Comparison of ENCODE assay signal across 15 cellular contexts in the genomic region with DNA sequence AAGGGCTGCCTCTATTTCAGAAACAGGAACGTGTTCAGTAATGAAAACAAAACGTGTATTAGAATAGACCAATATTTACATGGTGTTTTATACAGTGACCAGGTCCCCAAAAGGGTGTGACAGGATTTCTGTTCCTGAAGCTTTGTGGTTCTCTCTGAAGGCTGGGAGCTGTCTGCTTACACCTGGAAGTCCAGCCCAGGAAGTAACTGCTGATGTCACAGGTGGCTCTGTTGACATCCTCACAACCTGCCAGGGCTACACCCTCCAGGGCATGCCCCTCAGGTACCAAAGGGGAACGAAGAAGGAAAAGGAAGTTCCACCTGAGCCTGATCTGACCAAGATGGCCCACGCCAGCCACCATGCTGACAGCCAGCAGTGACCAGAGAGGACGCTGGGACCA.
DNase-seq lines count a peak whose midpoint lies in the region; ATAC-seq and TF ChIP-seq lines count a peak whose summit lies in the region.
"Had no signal": no experiment of that assay in that cellular context is flagged by ENCODE, and none has a peak within 500 bp of the region (broad histone marks: within the 10 kb centered on the region; RNA-seq: fewer than 3 reads in every experiment).

No MANE protein-coding gene starts in this region.

- H3K27ac ChIP-seq in psoas muscle, result peak overlapping the region; percentile 85
- H3K27ac ChIP-seq: BLaER1 treated with 17β-estradiol and CSF1 and Interleukin-3, amounts not matched to agents 10 nM and 100 nM had no signal

- TF ChIP-seq CTCF in psoas muscle (IDR thresholded peaks at IDR 0.05), result no peak

- H3K4me1 ChIP-seq in psoas muscle, result peaks cover 11% of the 10 kb centered on the region
- H3K4me1 ChIP-seq: BLaER1 treated with 17β-estradiol and CSF1 and Interleukin-3, amounts not matched to agents 10 nM and 100 nM had no signal

- DNase-seq in NCI-H2029 (lab: John Stamatoyannopoulos, UW), result peak; percentile 38
- no peak for DNase-seq in NCI-H2029 treated with DMSO at 0.1 percent for 48 hours (lab: John Stamatoyannopoulos, UW)
- DNase-seq in SW480 (ENCODE audit: low spot score), result peak; percentile 39
- peak; percentile 81 for DNase-seq in mesenteric fat pad (ENCODE audit: low spot score)
- no peak for DNase-seq in psoas muscle
- no peak for DNase-seq in stimulated activated CD4-positive, alpha-beta T cell treated with anti-CD3 and anti-CD28 coated beads, Interleukin-4, amount 100 ng/mL, for 1 hour
- DNase-seq: ACHN; Calu3; CD4-positive, CD25-positive, alpha-beta regulatory T cell; DMS 273 treated with DMSO at 0.1 percent for 48 hours; GF-D8 had no signal

- H3K4me3 ChIP-seq in psoas muscle, result no peak overlapping the region
- H3K4me3 ChIP-seq: BLaER1 treated with 17β-estradiol and CSF1 and Interleukin-3, amounts not matched to agents 10 nM and 100 nM had no signal

- WGBS in psoas muscle, 3 donors, result 68 to 86% (median 81%) methylated on average over 5 of the region's 5 CpGs

- ATAC-seq in psoas muscle, result no peak
- ATAC-seq in GM19463 (IDR thresholded peaks at IDR 0.05; ENCODE audit: unreplicated experiment), result no peak
- ATAC-seq in GM18511 (IDR thresholded peaks at IDR 0.05; ENCODE audit: unreplicated experiment), result no peak
- ATAC-seq: HCT116 had no signal

- no peaks in the 10 kb centered on the region for H3K27me3 ChIP-seq in psoas muscle (ENCODE audit: insufficient read depth in 3 of 3, low read length in 2 of 3)
- H3K27me3 ChIP-seq: BLaER1 treated with 17β-estradiol and CSF1 and Interleukin-3, amounts not matched to agents 10 nM and 100 nM had no signal

- no peaks in the 10 kb centered on the region for H3K9me3 ChIP-seq in psoas muscle
- H3K9me3 ChIP-seq: BLaER1 treated with 17β-estradiol and CSF1 and Interleukin-3, amounts not matched to agents 10 nM and 100 nM had no signal

- no peaks in the 10 kb centered on the region for H3K36me3 ChIP-seq in psoas muscle (ENCODE audit: insufficient read depth in 1 of 2, low read depth in 1 of 2)
- H3K36me3 ChIP-seq: BLaER1 treated with 17β-estradiol and CSF1 and Interleukin-3, amounts not matched to agents 10 nM and 100 nM had no signal

- intact Hi-C loops in psoas muscle (cut with DNase I), result no loop called here

Comparison
In these comparisons a context has a peak if more than half of its experiments do, and no peak if none do; other contexts are left out.
1. DNase-seq: peak in NCI-H2029 (single experiment), SW480 (single experiment) and mesenteric fat pad (single experiment); none in NCI-H2029 treated with DMSO at 0.1 percent for 48 hours (single experiment), psoas muscle (0 of 2) and stimulated activated CD4-positive, alpha-beta T cell treated with anti-CD3 and anti-CD28 coated beads, Interleukin-4, amount 100 ng/mL, for 1 hour (single experiment).